18 cellular contexts compared by ENCODE assay signal in genomic region chr11:1919428-1920127, GRCh38. TPM values are rescaled to one million over a fixed set of nuclear protein-coding genes. Genes with fewer than 3 reads are reported as not detected.
DNase-seq lines count a peak whose midpoint lies in the region; ATAC-seq and TF ChIP-seq lines count a peak whose summit lies in the region.
"Had no signal": no experiment of that assay in that cellular context is flagged by ENCODE, and none has a peak within 500 bp of the region (broad histone marks: within the 10 kb centered on the region; RNA-seq: fewer than 3 reads in every experiment).

Gene TNNT3 (plus strand): TSS chr11:1919703. CDS start chr11:1922875, 3,172 bp downstream.

- peak; percentile 23 for DNase-seq in DMS 273 (lab: John Stamatoyannopoulos, UW; ENCODE audit: unreplicated experiment)
- DNase-seq in DMS 273 treated with DMSO at 0.1 percent for 48 hours (lab: John Stamatoyannopoulos, UW) = no peak
- peak; percentile 58 for DNase-seq in iPS-NIHi11 (ENCODE audit: low spot score)
- DNase-seq in spleen = peak; percentile 69
- DNase-seq in HuH-7.5 (ENCODE audit: low spot score) = no peak
- DNase-seq in GM19240 (ENCODE audit: insufficient read length, low spot score) = no peak
- no peak for DNase-seq in substantia nigra (lab: John Stamatoyannopoulos, UW)
- DNase-seq: activated CD4-positive, alpha-beta T cell treated with anti-CD3 and anti-CD28 coated beads for 1 hour; activated T-cell treated with anti-CD3 and anti-CD28 coated beads, Interleukin-2, amount 50 U/mL, for 72 hours; COR-L47; effector CD4-positive, alpha-beta T cell; foreskin fibroblast; kidney; naive thymus-derived CD8-positive, alpha-beta T cell had no signal

- H3K4me1 ChIP-seq in spleen = peaks cover 0 to 20% (median 2%) of the 10 kb centered on the region in 6 donors

- H3K36me3 ChIP-seq in spleen = no peaks in the 10 kb centered on the region

- WGBS in spleen, 5 donors = 84 to 90% (median 86%) methylated on average over 20 to 30 of the region's 30 CpGs

- H3K36me3 Mint-ChIP-seq in activated T-helper 17 cell treated with anti-CD3 and anti-CD28 coated beads, Interleukin-2, amount 50 U/mL, for 72 hours (ENCODE audit: low read depth) = peaks cover 5% of the 10 kb centered on the region
- H3K36me3 Mint-ChIP-seq: naive thymus-derived CD8-positive, alpha-beta T cell had no signal

- peaks cover 10% of the 10 kb centered on the region for H3K27me3 Mint-ChIP-seq in activated T-helper 17 cell treated with anti-CD3 and anti-CD28 coated beads, Interleukin-2, amount 50 U/mL, for 72 hours

- H3K27ac ChIP-seq in spleen = no peak within 1 kb of the TSS
- no peak within 1 kb of the TSS for H3K27ac ChIP-seq in substantia nigra (ENCODE audit: low read depth, low read length, poor library complexity, severe bottlenecking)
- H3K27ac ChIP-seq: 22Rv1 had no signal

- peaks cover 0 to 23% (median 0%) of the 10 kb centered on the region in 7 donors for H3K27me3 ChIP-seq in spleen (replicated peaks in 1 of 7)

- ATAC-seq in activated T-helper 17 cell treated with anti-CD3 and anti-CD28 coated beads, Interleukin-2, amount 50 U/mL, for 72 hours (replicated peaks) = no peak
- ATAC-seq: naive thymus-derived CD8-positive, alpha-beta T cell had no signal

- no peaks in the 10 kb centered on the region for H3K9me3 ChIP-seq in spleen

- intact Hi-C loops in spleen (cut with DNase I; ENCODE audit: low total_unique reads) = loop anchor here (5.0 kb wide), 1 partner anchor 37 kb away; no protein-coding TSS in a partner anchor

- no peaks in the 10 kb centered on the region for H3K9me3 Mint-ChIP-seq in activated T-helper 17 cell treated with anti-CD3 and anti-CD28 coated beads, Interleukin-2, amount 50 U/mL, for 72 hours
- H3K9me3 Mint-ChIP-seq: naive thymus-derived CD8-positive, alpha-beta T cell; T-helper 1 cell treated with Interleukin-12 subunit alpha and Interleukin-12 subunit beta and Interleukin-4 antibody, amounts not matched to agents 30 μg/mL and 1 μg/mL, for 36 hours had no signal

- H3K27ac Mint-ChIP-seq in activated T-helper 17 cell treated with anti-CD3 and anti-CD28 coated beads, Interleukin-2, amount 50 U/mL, for 72 hours = peak within 1 kb of the TSS; percentile 81
- H3K27ac Mint-ChIP-seq: activated T-cell treated with anti-CD3 and anti-CD28 coated beads, Interleukin-2, amount 50 U/mL, for 72 hours; T-helper 1 cell treated with Interleukin-12 subunit alpha and Interleukin-12 subunit beta and Interleukin-4 antibody, amounts not matched to agents 30 μg/mL and 1 μg/mL, for 36 hours had no signal

- TF ChIP-seq CTCF in spleen (IDR thresholded peaks at IDR 0.05 in 8 of 11, conservative IDR thresholded peaks at IDR 0.05 in 3 of 11) = no peak

- no peak within 1 kb of the TSS for H3K4me3 ChIP-seq in spleen
- H3K4me3 ChIP-seq: skin epidermis had no signal

- no peak within 1 kb of the TSS for H3K4me3 Mint-ChIP-seq in activated T-helper 17 cell treated with anti-CD3 and anti-CD28 coated beads, Interleukin-2, amount 50 U/mL, for 72 hours
- H3K4me3 Mint-ChIP-seq: activated T-cell treated with anti-CD3 and anti-CD28 coated beads, Interleukin-2, amount 50 U/mL, for 72 hours; T-helper 1 cell treated with Interleukin-12 subunit alpha and Interleukin-12 subunit beta and Interleukin-4 antibody, amounts not matched to agents 30 μg/mL and 1 μg/mL, for 36 hours had no signal

- TF ChIP-seq POLR2A in spleen (IDR thresholded peaks at IDR 0.05) = no peak

- peaks cover 25% of the 10 kb centered on the region for H3K4me1 Mint-ChIP-seq in activated T-helper 17 cell treated with anti-CD3 and anti-CD28 coated beads, Interleukin-2, amount 50 U/mL, for 72 hours

RNA-seq across cellular contexts. Expression of gene TNNT3, which starts in this region (rescaled TPM):
- 10 to 100 TPM in 1 of 2 donors, 1 to 10 TPM in 1; 2.1 to 26.2 TPM for total RNA-seq in activated T-helper 17 cell treated with anti-CD3 and anti-CD28 coated beads, Interleukin-2, amount 50 U/mL, for 72 hours
- total RNA-seq in spleen = 1 to 10 TPM in 5 of 7 donors, under 1 TPM in 1, not detected in 1; 0.97 to 4.9 (median 1.9) TPM
- polyA plus RNA-seq in spleen = 1 to 10 TPM in 2 of 3 donors, under 1 TPM in 1; 0.64 to 4.4 (median 3.5) TPM

Comparison
In these comparisons a context has a peak if more than half of its experiments do, and no peak if none do; other contexts are left out.
1. DNase-seq: peak in DMS 273 (single experiment), iPS-NIHi11 (single experiment) and spleen (single experiment); none in DMS 273 treated with DMSO at 0.1 percent for 48 hours (single experiment), HuH-7.5 (single experiment), GM19240 (single experiment) and substantia nigra (0 of 49).